In the genomic region with DNA sequence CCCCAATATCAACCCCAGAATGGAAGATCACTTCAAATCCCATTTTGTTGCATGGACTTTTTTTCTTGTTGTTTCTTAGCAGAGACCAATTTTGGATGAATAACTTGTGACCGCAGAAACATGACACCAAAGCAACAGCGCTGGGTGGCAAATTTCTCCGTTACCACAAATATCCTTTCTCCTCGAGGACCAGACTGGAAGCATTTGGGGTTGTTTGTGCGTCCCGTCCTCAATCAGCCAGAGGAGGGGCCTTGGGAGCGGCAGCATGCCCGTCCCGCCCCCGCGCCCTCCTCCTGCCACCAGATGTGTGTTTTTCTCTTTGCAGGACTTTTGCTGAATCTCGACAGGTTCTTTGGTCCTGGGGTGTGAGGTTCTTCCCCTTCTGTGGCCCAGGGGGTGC, we compare ENCODE assay signal across 22 cellular contexts.
DNase-seq lines count a peak whose midpoint lies in the region; FAIRE-seq and TF ChIP-seq lines count a peak whose summit lies in the region.
"Had no signal": no experiment of that assay in that cellular context is flagged by ENCODE, and none has a peak within 500 bp of the region (broad histone marks: within the 10 kb centered on the region; RNA-seq: fewer than 3 reads in every experiment).

No MANE protein-coding gene starts in this region.

- DNase-seq in BJ (ENCODE audit: low read depth) = peak; percentile 68
- DNase-seq in MG63 = peak; percentile 57
- peak; percentile 87 for DNase-seq in fibroblast of gingiva (ENCODE audit: low read depth)
- DNase-seq in neuronal stem cell (ENCODE audit: low spot score) = no peak
- DNase-seq in kidney tubule cell (ENCODE audit: low spot score) = no peak
- no peak for DNase-seq in G401 (ENCODE audit: low spot score)
- DNase-seq in GM12891 (ENCODE audit: insufficient read length, low spot score) = no peak
- no peak for DNase-seq in right atrium auricular region (ENCODE audit: low spot score)
- DNase-seq: ACHN; activated CD4-positive, alpha-beta T cell treated with anti-CD3 and anti-CD28 coated beads, Interleukin-2, amount 10 ng/mL, durations not matched to agents 7 days and 5 days; activated naive CD8-positive, alpha-beta T cell treated with anti-CD3 and anti-CD28 coated beads for 36 hours; colonic mucosa; foreskin keratinocyte; islet precursor cell; naive thymus-derived CD8-positive, alpha-beta T cell; NCI-H1694; NCI-H69; right cardiac atrium; SHP77 treated with DMSO at 0.1 percent for 48 hours; T-helper 1 cell had no signal

- no peak overlapping the region for H3K9ac ChIP-seq in neuronal stem cell (ENCODE audit: low read depth, low read length, poor library complexity)

- H3K4me1 ChIP-seq in neuronal stem cell (ENCODE audit: control insufficient read depth in 2 of 2, insufficient read depth in 1 of 2, low read depth in 1 of 2, low read length in 2 of 2) = no peaks in the 10 kb centered on the region
- peaks cover 0 to under 1% of the 10 kb centered on the region in 2 donors for H3K4me1 ChIP-seq in right atrium auricular region
- H3K4me1 ChIP-seq: body of pancreas, colonic mucosa, foreskin keratinocyte had no signal

- no peak overlapping the region for H2AK5ac ChIP-seq in neuronal stem cell (ENCODE audit: low read depth, low read length)

- no peak for FAIRE-seq in GM12891 (lab: Jason Lieb, UNC)
- FAIRE-seq: GM18507 had no signal

- TF ChIP-seq CTCF in BJ (IDR thresholded peaks at IDR 0.05; ENCODE audit: insufficient read depth, low read depth, low read length) (no peak), right atrium auricular region (IDR thresholded peaks at IDR 0.05) (no peak)

- H3K18ac ChIP-seq in neuronal stem cell (ENCODE audit: low read length) = no peak overlapping the region

- H4K8ac ChIP-seq in neuronal stem cell (ENCODE audit: low read depth, low read length) = no peak overlapping the region

- H2BK12ac ChIP-seq in neuronal stem cell (ENCODE audit: low read length) = no peak overlapping the region

- H4K91ac ChIP-seq in neuronal stem cell (ENCODE audit: low read depth, low read length, poor library complexity) = no peak overlapping the region

- 0 out of 2 replicates have a peak, but pooled peaks cover 2% of the 10 kb centered on the region for H3K27me3 ChIP-seq in BJ (ENCODE audit: control insufficient read depth, insufficient read depth, low read length)
- no peaks in the 10 kb centered on the region for H3K27me3 ChIP-seq in MG63
- peaks cover 0 to 10% (median 0%) of the 10 kb centered on the region in 3 experiments for H3K27me3 ChIP-seq in neuronal stem cell (ENCODE audit: control insufficient read depth in 3 of 3, insufficient read depth in 3 of 3, low read depth in 1 of 3, low read length in 3 of 3)
- no peaks in the 10 kb centered on the region for H3K27me3 ChIP-seq in right atrium auricular region
- H3K27me3 ChIP-seq: body of pancreas, colonic mucosa, foreskin keratinocyte had no signal

- H2BK15ac ChIP-seq in neuronal stem cell (ENCODE audit: low read length) = no peak overlapping the region

- H2BK5ac ChIP-seq in neuronal stem cell (ENCODE audit: low read length) = no peak overlapping the region

- no peak overlapping the region for H3K4me3 ChIP-seq in BJ (ENCODE audit: low read depth, low read length)
- no peak overlapping the region for H3K4me3 ChIP-seq in MG63
- H3K4me3 ChIP-seq in neuronal stem cell (ENCODE audit: low read length in 2 of 2) = no peak overlapping the region
- no peak overlapping the region for H3K4me3 ChIP-seq in right atrium auricular region
- H3K4me3 ChIP-seq: body of pancreas, colonic mucosa had no signal

- H3K4ac ChIP-seq in neuronal stem cell (ENCODE audit: low read length) = no peak overlapping the region

- no peak overlapping the region for H2AFZ ChIP-seq in neuronal stem cell (ENCODE audit: low read length)

- CTCF ChIA-PET in BJ (lab: Yijun Ruan, JAX) = no interaction called here

- H3K36me3 ChIP-seq in BJ (ENCODE audit: control insufficient read depth, insufficient read depth, low read length) = no peaks in the 10 kb centered on the region
- no peaks in the 10 kb centered on the region for H3K36me3 ChIP-seq in MG63
- H3K36me3 ChIP-seq in neuronal stem cell (replicated peaks in 1 of 2; ENCODE audit: control insufficient read depth in 2 of 2, insufficient read depth in 2 of 2, low read length in 2 of 2) = no peaks in the 10 kb centered on the region
- H3K36me3 ChIP-seq in right atrium auricular region = no peaks in the 10 kb centered on the region
- H3K36me3 ChIP-seq: colonic mucosa had no signal

- WGBS in neuronal stem cell (ENCODE audit: extremely low coverage in 2 of 2, insufficient read length in 2 of 2, insufficient replicate concordance in 1 of 2), 2 donors = no CpG with 5 or more reads among the region's 12 CpGs

- POLR2A ChIA-PET in BJ (lab: Charles Lee) = no interaction called here

- no peak for TF ChIP-seq POLR2A in GM12891 (IDR thresholded peaks at IDR 0.05; ENCODE audit: low read depth, low read length)

- no peaks in the 10 kb centered on the region for H3K79me1 ChIP-seq in neuronal stem cell (ENCODE audit: low read depth, low read length)

- H3K27ac ChIP-seq in neuronal stem cell (replicated peaks; ENCODE audit: low read length) (no peak overlapping the region), right atrium auricular region (no peak overlapping the region)
- H3K27ac ChIP-seq: body of pancreas, colonic mucosa, foreskin keratinocyte had no signal

- no peak overlapping the region for H2BK120ac ChIP-seq in neuronal stem cell (ENCODE audit: low read depth, low read length)

- H3K23ac ChIP-seq in neuronal stem cell (ENCODE audit: low read depth, low read length, poor library complexity) = no peak overlapping the region

- in situ Hi-C loops in G401 (cut with HindIII; ENCODE audit: low sequenced_read_pairs) = no loop called here

- no peak overlapping the region for H3K4me2 ChIP-seq in neuronal stem cell (ENCODE audit: insufficient read depth, low read length, poor library complexity, severe bottlenecking)

- H3K9me3 ChIP-seq in MG63 = peaks cover 15% of the 10 kb centered on the region
- H3K9me3 ChIP-seq in neuronal stem cell (replicated peaks in 1 of 2; ENCODE audit: control insufficient read depth in 2 of 2, insufficient read depth in 1 of 2, low read depth in 1 of 2, low read length in 2 of 2) = peaks cover 0 to 2% of the 10 kb centered on the region in 2 donors
- H3K9me3 ChIP-seq in right atrium auricular region = no peaks in the 10 kb centered on the region
- H3K9me3 ChIP-seq: body of pancreas, colonic mucosa had no signal

- H3K14ac ChIP-seq in neuronal stem cell (ENCODE audit: low read length) = peak overlapping the region; percentile 12

TF ChIP-seq in GM12891, 5 proteins besides CTCF, POLR2A, EP300 and RAD21:
- no peak for TF ChIP-seq TAF1 (IDR thresholded peaks at IDR 0.05; ENCODE audit: low read depth, low read length)
- TF ChIP-seq SPI1 (IDR thresholded peaks at IDR 0.05; ENCODE audit: low read depth, low read length) = no peak
- no peak for TF ChIP-seq POLR2AphosphoS5 (IDR thresholded peaks at IDR 0.05; ENCODE audit: low read depth, low read length)
- TF ChIP-seq PAX5 (IDR thresholded peaks at IDR 0.05; ENCODE audit: insufficient read depth, low read length, severe bottlenecking) = no peak
- TF ChIP-seq POU2F2 (IDR thresholded peaks at IDR 0.05; ENCODE audit: low read depth, low read length) = no peak

Comparison
In these comparisons a context has a peak if more than half of its experiments do, and no peak if none do; other contexts are left out.
1. DNase-seq: peak in BJ (single experiment), MG63 (single experiment) and fibroblast of gingiva (single experiment); none in neuronal stem cell (single experiment), kidney tubule cell (single experiment), G401 (single experiment), GM12891 (single experiment) and right atrium auricular region (single experiment).